8 cellular contexts compared by ENCODE assay signal in the genomic region with DNA sequence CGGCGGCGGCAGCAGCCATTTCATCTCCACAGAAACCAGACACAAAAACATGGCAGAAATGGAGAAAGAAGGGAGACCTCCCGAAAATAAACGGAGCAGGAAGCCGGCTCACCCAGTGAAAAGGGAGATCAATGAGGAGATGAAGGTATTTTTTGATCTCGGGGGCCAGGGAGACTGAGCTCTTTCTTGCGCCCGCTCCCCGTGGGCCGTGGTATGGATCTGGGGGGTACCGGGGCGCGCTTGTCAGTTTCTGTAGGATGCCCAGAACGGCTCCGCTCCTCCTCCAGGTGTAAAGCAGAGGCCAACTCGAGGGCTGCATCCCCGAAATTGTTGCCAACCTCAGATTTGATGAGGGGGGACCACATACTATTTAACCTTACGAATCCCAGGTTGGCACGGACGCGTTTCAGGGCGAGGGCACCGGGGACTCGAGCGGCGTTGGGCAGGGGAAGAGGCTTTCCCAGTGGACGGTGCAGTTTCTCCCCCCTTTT. TPM values are rescaled to one million over a fixed set of nuclear protein-coding genes. Genes with fewer than 3 reads are reported as not detected.
DNase-seq lines count a peak whose midpoint lies in the region; ATAC-seq and TF ChIP-seq lines count a peak whose summit lies in the region.

No MANE protein-coding gene starts in this region.

- peaks cover 42% of the 10 kb centered on the region for H3K27me3 ChIP-seq in mucosa of stomach (ENCODE audit: control insufficient read depth, insufficient read depth, low read length)

- ATAC-seq in GM18505 (IDR thresholded peaks at IDR 0.05; ENCODE audit: unreplicated experiment) = no peak
- no peak for ATAC-seq in GM21529 (IDR thresholded peaks at IDR 0.05; ENCODE audit: unreplicated experiment)

- TF ChIP-seq CTCF in Calu3 (IDR thresholded peaks at IDR 0.05; ENCODE audit: unreplicated experiment) (no peak), coronary artery (IDR thresholded peaks at IDR 0.05) (no peak)

- H3K9me3 Mint-ChIP-seq in Calu3 (ENCODE audit: low read depth, unreplicated experiment) = no peaks in the 10 kb centered on the region

- H3K27ac ChIP-seq in coronary artery = peak overlapping the region; percentile 70 to 94

- no peak overlapping the region for H3K27ac Mint-ChIP-seq in Calu3 (ENCODE audit: unreplicated experiment)

- H3K36me3 ChIP-seq in mucosa of stomach (ENCODE audit: control insufficient read depth, insufficient read depth, low read length) = no peaks in the 10 kb centered on the region

- H3K4me1 ChIP-seq in mucosa of stomach (ENCODE audit: control insufficient read depth, insufficient read depth, low read length) = peaks cover 24% of the 10 kb centered on the region

- no peak for DNase-seq in Calu3
- peak; percentile 24 for DNase-seq in NCI-H1092 treated with DMSO at 0.1 percent for 48 hours (lab: John Stamatoyannopoulos, UW)
- DNase-seq in coronary artery (ENCODE audit: low spot score) = no peak
- no peak for DNase-seq in HuH-7 (ENCODE audit: low spot score)
- DNase-seq in KG1 (lab: John Stamatoyannopoulos, UW) = no peak

- H3K9me3 ChIP-seq in mucosa of stomach (ENCODE audit: control insufficient read depth, low read length) = no peaks in the 10 kb centered on the region

- peaks cover 9% of the 10 kb centered on the region for H3K4me1 Mint-ChIP-seq in Calu3 (ENCODE audit: low read depth, unreplicated experiment)

- peak overlapping the region; percentile 87 for H3K4me3 Mint-ChIP-seq in Calu3 (ENCODE audit: low read depth, unreplicated experiment)

- H3K4me3 ChIP-seq in coronary artery = peak overlapping the region; percentile 88
- peak overlapping the region; percentile 54 for H3K4me3 ChIP-seq in mucosa of stomach (ENCODE audit: low read length)

- intact Hi-C loops in Calu3 (cut with micrococcal nuclease; ENCODE audit: unreplicated experiment) = loop anchor here (10.0 kb wide), 1 partner anchor 174 kb away; no protein-coding TSS in a partner anchor

- H3K9ac ChIP-seq in mucosa of stomach (ENCODE audit: low read length) = peak overlapping the region; percentile 62

- CTCF ChIA-PET in Calu3 (lab: Charles Lee) = interaction anchor here (1.1 kb wide), 1 partner anchor 31 kb away, joined by 5 read pairs; the partner anchor contains the start of gene PDSS2

- peaks cover 30% of the 10 kb centered on the region for H3K36me3 Mint-ChIP-seq in Calu3 (ENCODE audit: insufficient read depth, unreplicated experiment)

- peaks cover 36% of the 10 kb centered on the region for H3K27me3 Mint-ChIP-seq in Calu3 (ENCODE audit: unreplicated experiment)

- BruUV-seq in Calu3 (replicated peaks; lab: Mats Ljungman, UMichigan) = no TSS peak

- no peak for TF ChIP-seq POLR2A in GM18505 (IDR thresholded peaks at IDR 0.05; ENCODE audit: borderline replicate concordance, extremely low read depth, insufficient read depth, insufficient read length)

RNA-seq across cellular contexts. Expression of gene SOBP, which starts 0.7 kb away (rescaled TPM):
- total RNA-seq in Calu3 (2022) = 1.6 and 1.7 TPM in 2 replicates

RNA-seq across cellular contexts. Expression of gene PDSS2, which starts 31.2 kb away (rescaled TPM):
- 14.6 and 14.8 TPM in 2 replicates for total RNA-seq in Calu3 (2022)
